Comparison of ENCODE assay signal across 8 cellular contexts in the genomic region with DNA sequence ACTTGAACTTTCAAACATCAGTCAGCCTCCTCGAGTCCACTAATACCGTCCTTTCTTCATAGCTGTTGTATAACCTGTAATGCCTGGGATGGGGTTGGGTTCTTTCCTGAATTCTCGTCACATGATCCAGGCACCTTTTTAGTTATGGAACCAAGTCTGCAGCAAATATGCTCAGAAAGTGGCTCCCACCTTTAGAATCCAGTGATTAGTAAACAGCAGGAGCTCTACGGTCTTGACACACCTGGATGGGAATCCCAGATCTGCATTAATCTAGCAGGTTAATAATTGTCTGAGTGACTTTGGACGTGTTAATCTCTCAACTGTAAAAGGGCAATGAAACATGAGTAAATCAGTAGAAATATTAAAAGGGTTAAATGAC. TPM values are rescaled to one million over a fixed set of nuclear protein-coding genes. Genes with fewer than 3 reads are reported as not detected.
A peak's percentile ranks its signal among the peaks of the same experiment; 100 is the strongest.
DNase-seq lines count a peak whose midpoint lies in the region; ATAC-seq and TF ChIP-seq lines count a peak whose summit lies in the region.

No MANE protein-coding gene starts in this region.

- H3K4me3 ChIP-seq in A673 (ENCODE audit: low read depth, low read length, poor library complexity, severe bottlenecking), result peak overlapping the region; percentile 87
- H3K4me3 ChIP-seq in HUES48 (ENCODE audit: low read depth, low read length), result peak overlapping the region; percentile 83

- peaks cover 0 to 3% (median 0%) of the 10 kb centered on the region in 5 experiments for H3K9me3 Mint-ChIP-seq in brain

- POLR2A ChIA-PET in A673 (lab: Charles Lee; ENCODE audit: low non-redundant PET), result no interaction called here

- peak overlapping the region; percentile 72 to 86 (median 83) for H3K4me3 Mint-ChIP-seq in brain

- TF ChIP-seq CTCF in A673 (conservative IDR thresholded peaks at IDR 0.05; ENCODE audit: low read depth, low read length), result no peak
- TF ChIP-seq CTCF in brain (conservative IDR thresholded peaks at IDR 0.05), result no peak

- H3K9ac ChIP-seq in HUES48 (ENCODE audit: low read depth, low read length), result no peak overlapping the region

- CTCF ChIA-PET in A673 (lab: Charles Lee), result no interaction called here

- H3K27ac Mint-ChIP-seq in brain, result peak overlapping the region; percentile 59 to 88 (median 86)

- no peaks in the 10 kb centered on the region for H3K9me3 ChIP-seq in A673 (ENCODE audit: low read depth, low read length, poor library complexity, severe bottlenecking)
- no peaks in the 10 kb centered on the region for H3K9me3 ChIP-seq in HUES48 (ENCODE audit: control insufficient read depth, insufficient read depth, low read length)

- H3K4me1 Mint-ChIP-seq in brain, result peaks cover 32% of the 10 kb centered on the region

- intact Hi-C loops in A673 (cut with micrococcal nuclease; ENCODE audit: unreplicated experiment), result no loop called here

- ATAC-seq in HG02610 (IDR thresholded peaks at IDR 0.05; ENCODE audit: unreplicated experiment) (no peak), HG02623 (IDR thresholded peaks at IDR 0.05; ENCODE audit: unreplicated experiment) (no peak), HG03135 (IDR thresholded peaks at IDR 0.05; ENCODE audit: unreplicated experiment) (no peak)

- H3K4me1 ChIP-seq in A673 (ENCODE audit: insufficient read depth, low read length, poor library complexity, severe bottlenecking) (peaks cover 10% of the 10 kb centered on the region), HUES48 (ENCODE audit: control insufficient read depth, insufficient read depth, low read length) (peaks cover 6% of the 10 kb centered on the region)

- no peak overlapping the region for H3K27ac ChIP-seq in A673 (ENCODE audit: low read depth, low read length, poor library complexity, severe bottlenecking)
- no peak overlapping the region for H3K27ac ChIP-seq in HUES48 (ENCODE audit: low read depth, low read length)

- DNase-seq in A673 (ENCODE audit: low spot score) (no peak), mucosa of gallbladder (ENCODE audit: low spot score) (peak; percentile 21)
- DNase-seq in stimulated activated naive CD4-positive, alpha-beta T cell (lab: John Stamatoyannopoulos, UW), result no peak

- H3K36me3 ChIP-seq in A673 (ENCODE audit: insufficient read depth, low read length, poor library complexity, severe bottlenecking) (no peaks in the 10 kb centered on the region), HUES48 (ENCODE audit: control insufficient read depth, insufficient read depth, low read length) (no peaks in the 10 kb centered on the region)

- H3K27me3 ChIP-seq in A673 (replicated peaks; ENCODE audit: insufficient read depth, low read depth, low read length, poor library complexity) (no peaks in the 10 kb centered on the region), HUES48 (ENCODE audit: control insufficient read depth, insufficient read depth, low read length) (no peaks in the 10 kb centered on the region)

- no TSS peak for BruUV-seq in A673 (replicated peaks; lab: Mats Ljungman, UMichigan)

- H3K27me3 Mint-ChIP-seq in brain, result no peaks in the 10 kb centered on the region

- H3K36me3 Mint-ChIP-seq in brain, result no peaks in the 10 kb centered on the region

RNA-seq across cellular contexts. Expression of gene ZHX3, which starts 0.7 kb away (rescaled TPM):
- 13.2 and 14.0 TPM in 2 replicates for total RNA-seq in A673 (2021)
- 27.8 TPM for polyA plus RNA-seq in brain (ENCODE audit: insufficient read depth, low read depth, low replicate concordance)
- total RNA-seq in mucosa of gallbladder, result 47.3 TPM

RNA-seq across cellular contexts. Expression of gene LPIN3, which starts 22.4 kb away (rescaled TPM):
- total RNA-seq in A673 (2021) (1.3 and 1.8 TPM in 2 replicates), mucosa of gallbladder (41.8 TPM)
- 0.25 TPM for polyA plus RNA-seq in brain (ENCODE audit: insufficient read depth, low read depth, low replicate concordance)

RNA-seq across cellular contexts. Expression of gene EMILIN3, which starts 48.4 kb away (rescaled TPM):
- total RNA-seq in A673 (2021), result 1.7 and 3.1 TPM in 2 replicates
- polyA plus RNA-seq in brain (ENCODE audit: insufficient read depth, low read depth, low replicate concordance), result 18.6 TPM
- 0.63 TPM for total RNA-seq in mucosa of gallbladder

Comparison
In these comparisons a context has a peak if more than half of its experiments do, and no peak if none do; other contexts are left out.
1. RNA of gene LPIN3, which starts 22.4 kb away (total RNA-seq): 41.8 TPM in mucosa of gallbladder (single experiment); 1.3 to 1.8 TPM in A673; every median in the first group is over 10 times any median in the second.